1 cellular context compared by ENCODE assay signal in the genomic region with DNA sequence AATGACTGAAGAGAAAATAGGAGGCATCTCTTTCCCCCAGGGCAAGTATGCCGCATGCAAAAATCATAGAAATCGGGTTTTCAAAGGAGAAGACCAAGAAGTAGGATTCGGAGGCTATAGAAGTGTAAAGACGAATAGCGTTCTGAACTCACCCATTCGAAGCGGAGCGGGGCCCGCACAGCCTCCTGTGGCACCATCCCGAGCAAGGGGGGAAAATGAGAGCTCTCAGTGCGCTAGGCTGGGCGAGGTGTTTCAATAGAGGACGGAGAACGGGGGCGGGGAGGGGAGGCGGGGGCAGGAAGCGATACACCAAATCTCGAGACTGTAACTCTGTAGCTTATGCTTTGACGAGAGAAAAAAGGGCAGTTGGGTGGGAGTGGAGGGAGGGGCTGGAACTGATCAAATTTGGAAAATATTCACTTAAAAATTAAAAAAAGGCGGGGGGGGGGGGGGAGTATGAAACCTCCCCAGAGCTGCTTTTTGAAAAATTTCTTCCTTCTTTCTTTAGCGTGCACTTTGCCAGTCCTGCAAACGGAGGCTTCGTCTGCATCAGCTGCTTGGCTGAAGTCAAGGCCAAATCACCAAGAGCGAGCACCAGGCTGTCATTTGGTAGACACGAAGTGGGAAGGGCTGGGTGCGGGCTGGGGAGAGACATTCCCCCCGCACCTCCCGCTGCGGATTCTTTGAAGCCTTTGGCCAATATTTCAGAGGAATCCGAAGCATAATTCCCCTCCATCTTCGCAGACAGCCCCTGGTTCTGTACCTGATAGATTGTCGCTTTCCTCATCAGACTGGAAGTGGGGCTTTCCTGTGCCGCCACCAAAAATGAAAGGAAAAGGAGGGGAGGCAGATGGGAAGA.
TF ChIP-seq lines count a peak whose summit lies in the region.

No MANE protein-coding gene starts in this region.

TF ChIP-seq in H1, 55 proteins besides CTCF, POLR2A, EP300 and RAD21:
- TF ChIP-seq KDM1A (IDR thresholded peaks at IDR 0.05; ENCODE audit: borderline replicate concordance, low read length) (no peak), KDM4A (IDR thresholded peaks at IDR 0.05; ENCODE audit: low read depth, low read length, severe bottlenecking) (peak; percentile 23), SUZ12 (IDR thresholded peaks at IDR 0.05; ENCODE audit: low read length) (0 out of 2 replicates have a peak, but pooled peaks have one; percentile 16)
- TF ChIP-seq, protein P1, sequence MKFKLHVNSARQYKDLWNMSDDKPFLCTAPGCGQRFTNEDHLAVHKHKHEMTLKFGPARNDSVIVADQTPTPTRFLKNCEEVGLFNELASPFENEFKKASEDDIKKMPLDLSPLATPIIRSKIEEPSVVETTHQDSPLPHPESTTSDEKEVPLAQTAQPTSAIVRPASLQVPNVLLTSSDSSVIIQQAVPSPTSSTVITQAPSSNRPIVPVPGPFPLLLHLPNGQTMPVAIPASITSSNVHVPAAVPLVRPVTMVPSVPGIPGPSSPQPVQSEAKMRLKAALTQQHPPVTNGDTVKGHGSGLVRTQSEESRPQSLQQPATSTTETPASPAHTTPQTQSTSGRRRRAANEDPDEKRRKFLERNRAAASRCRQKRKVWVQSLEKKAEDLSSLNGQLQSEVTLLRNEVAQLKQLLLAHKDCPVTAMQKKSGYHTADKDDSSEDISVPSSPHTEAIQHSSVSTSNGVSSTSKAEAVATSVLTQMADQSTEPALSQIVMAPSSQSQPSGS (IDR thresholded peaks at IDR 0.05; ENCODE audit: low read length) = no peak
- TF ChIP-seq, protein P2, sequence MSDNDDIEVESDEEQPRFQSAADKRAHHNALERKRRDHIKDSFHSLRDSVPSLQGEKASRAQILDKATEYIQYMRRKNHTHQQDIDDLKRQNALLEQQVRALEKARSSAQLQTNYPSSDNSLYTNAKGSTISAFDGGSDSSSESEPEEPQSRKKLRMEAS (IDR thresholded peaks at IDR 0.05) = 0 out of 2 replicates have a peak, but pooled peaks have one; percentile 29
